Comparison of ENCODE assay signal across 17 cellular contexts in the genomic region with DNA sequence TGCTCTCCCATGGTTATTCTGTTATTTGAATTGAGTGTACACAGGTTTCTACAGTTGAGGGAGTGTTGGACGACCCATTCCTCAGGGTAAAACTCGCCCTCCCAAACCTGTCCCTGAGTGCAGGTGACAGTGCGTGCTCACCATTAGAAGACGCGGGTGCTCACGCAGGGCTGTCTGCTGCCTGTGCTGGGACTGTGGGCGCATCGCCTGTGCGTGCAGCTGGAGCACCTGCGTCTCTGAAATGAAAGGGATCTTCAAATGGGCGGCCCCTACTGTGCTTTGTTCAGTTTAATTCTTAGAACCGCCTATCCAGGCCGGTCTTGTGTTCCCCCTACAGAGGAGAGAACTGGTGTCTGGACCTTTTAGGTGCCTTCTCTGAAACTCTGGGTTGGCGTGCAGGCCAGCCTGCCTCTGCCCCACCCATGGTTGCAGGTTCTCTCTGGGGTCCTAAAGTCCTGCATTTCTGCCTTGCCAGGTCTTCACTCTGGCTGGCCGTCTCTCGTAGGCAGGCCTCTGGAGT.
DNase-seq lines count a peak whose midpoint lies in the region; ATAC-seq and TF ChIP-seq lines count a peak whose summit lies in the region.
"Had no signal": no experiment of that assay in that cellular context is flagged by ENCODE, and none has a peak within 500 bp of the region (broad histone marks: within the 10 kb centered on the region; RNA-seq: fewer than 3 reads in every experiment).

No MANE protein-coding gene starts in this region.

- no peak for ATAC-seq in naive thymus-derived CD8-positive, alpha-beta T cell
- no peak for ATAC-seq in GM21576 (IDR thresholded peaks at IDR 0.05; ENCODE audit: unreplicated experiment)
- ATAC-seq: mucosa of descending colon had no signal

- H3K36me3 Mint-ChIP-seq in T-helper 2 cell treated with Interferon-gamma antibody and Interleukin-4, amounts not matched to agents 5 μg/mL and 100 μg/mL, for 36 hours (ENCODE audit: low read depth): peaks cover 2% of the 10 kb centered on the region
- no peaks in the 10 kb centered on the region for H3K36me3 Mint-ChIP-seq in CD4-positive, alpha-beta memory T cell
- H3K36me3 Mint-ChIP-seq in activated CD4-positive, alpha-beta memory T cell treated with anti-CD3 and anti-CD28 coated beads, Interleukin-2, amount 10 ng/mL, durations not matched to agents 7 days and 5 days (ENCODE audit: low read depth): peaks cover 5% of the 10 kb centered on the region
- H3K36me3 Mint-ChIP-seq in naive thymus-derived CD8-positive, alpha-beta T cell: no peaks in the 10 kb centered on the region

- POLR2A ChIA-PET in CD4-positive, alpha-beta memory T cell (lab: Charles Lee; ENCODE audit: partially characterized antibody): no interaction called here
- POLR2A ChIA-PET in activated CD4-positive, alpha-beta memory T cell treated with anti-CD3 and anti-CD28 coated beads, Interleukin-2, amount 10 ng/mL, durations not matched to agents 7 days and 5 days (lab: Charles Lee): interaction anchor here (1.0 kb wide), 1 partner anchor 148 kb away, joined by 4 read pairs; no protein-coding TSS in a partner anchor
- POLR2A ChIA-PET in naive thymus-derived CD8-positive, alpha-beta T cell (lab: Charles Lee): no interaction called here

- H3K4me1 Mint-ChIP-seq in T-helper 2 cell treated with Interferon-gamma antibody and Interleukin-4, amounts not matched to agents 5 μg/mL and 100 μg/mL, for 36 hours (ENCODE audit: low read depth): peaks cover 30% of the 10 kb centered on the region
- H3K4me1 Mint-ChIP-seq in CD4-positive, alpha-beta memory T cell: peaks cover 14 to 26% (median 16%) of the 10 kb centered on the region in 4 donors
- H3K4me1 Mint-ChIP-seq in activated CD4-positive, alpha-beta memory T cell treated with anti-CD3 and anti-CD28 coated beads, Interleukin-2, amount 10 ng/mL, durations not matched to agents 7 days and 5 days: peaks cover 31% of the 10 kb centered on the region
- peaks cover 17 to 35% (median 33%) of the 10 kb centered on the region in 4 donors for H3K4me1 Mint-ChIP-seq in naive thymus-derived CD8-positive, alpha-beta T cell

- H3K4me3 ChIP-seq in CD4-positive, alpha-beta memory T cell (ENCODE audit: low read length in 2 of 2): no peak overlapping the region
- no peak overlapping the region for H3K4me3 ChIP-seq in MM.1S (ENCODE audit: low read length)
- H3K4me3 ChIP-seq: hepatocyte, mucosa of descending colon had no signal

- H3K9ac ChIP-seq in MM.1S (ENCODE audit: low read length): no peak overlapping the region

- no peak overlapping the region for H3K27ac ChIP-seq in CD4-positive, alpha-beta memory T cell (ENCODE audit: low read depth, low read length)
- no peak overlapping the region for H3K27ac ChIP-seq in MM.1S (ENCODE audit: low read length)
- H3K27ac ChIP-seq: hepatocyte, neutrophil had no signal

- DNase-seq in T-helper 2 cell treated with Interferon-gamma antibody and Interleukin-4, amounts not matched to agents 5 μg/mL and 100 μg/mL, for 36 hours (ENCODE audit: low spot score): no peak
- DNase-seq in T-helper 2 cell (no peak), GM10266 (ENCODE audit: extremely low spot score) (no peak), MM.1S (no peak)
- no peak for DNase-seq in CD4-positive, alpha-beta memory T cell
- DNase-seq in activated CD4-positive, alpha-beta memory T cell treated with anti-CD3 and anti-CD28 coated beads, Interleukin-2, amount 10 ng/mL, durations not matched to agents 7 days and 5 days: no peak
- DNase-seq in naive thymus-derived CD8-positive, alpha-beta T cell: peak in 1 of 10 donors; percentile 8
- DNase-seq: activated gamma-delta T cell treated with Interleukin-2 at 50 U/mL for 16 hours, Calu3, foreskin melanocyte, mucosa of descending colon, NCI-H1417, NCI-H2107 had no signal

- no peaks in the 10 kb centered on the region for H3K27me3 ChIP-seq in CD4-positive, alpha-beta memory T cell (ENCODE audit: insufficient read depth, low read length)
- H3K27me3 ChIP-seq in MM.1S (replicated peaks; ENCODE audit: insufficient read depth, low read length): no peaks in the 10 kb centered on the region
- H3K27me3 ChIP-seq: BE2C, hepatocyte, neutrophil had no signal

- H4K20me1 ChIP-seq in MM.1S (ENCODE audit: insufficient read depth, low read length): no peaks in the 10 kb centered on the region

- H3F3A ChIP-seq in MM.1S (ENCODE audit: insufficient read depth, low read length): no peaks in the 10 kb centered on the region

- no peaks in the 10 kb centered on the region for H3K27me3 Mint-ChIP-seq in T-helper 2 cell treated with Interferon-gamma antibody and Interleukin-4, amounts not matched to agents 5 μg/mL and 100 μg/mL, for 36 hours (ENCODE audit: low read depth)
- H3K27me3 Mint-ChIP-seq in CD4-positive, alpha-beta memory T cell: peaks cover 0 to 4% of the 10 kb centered on the region in 2 donors
- H3K27me3 Mint-ChIP-seq in activated CD4-positive, alpha-beta memory T cell treated with anti-CD3 and anti-CD28 coated beads, Interleukin-2, amount 10 ng/mL, durations not matched to agents 7 days and 5 days: no peaks in the 10 kb centered on the region
- no peaks in the 10 kb centered on the region for H3K27me3 Mint-ChIP-seq in naive thymus-derived CD8-positive, alpha-beta T cell

- peak overlapping the region; percentile 54 for H3K4me3 Mint-ChIP-seq in T-helper 2 cell treated with Interferon-gamma antibody and Interleukin-4, amounts not matched to agents 5 μg/mL and 100 μg/mL, for 36 hours
- no peak overlapping the region for H3K4me3 Mint-ChIP-seq in CD4-positive, alpha-beta memory T cell
- no peak overlapping the region for H3K4me3 Mint-ChIP-seq in activated CD4-positive, alpha-beta memory T cell treated with anti-CD3 and anti-CD28 coated beads, Interleukin-2, amount 10 ng/mL, durations not matched to agents 7 days and 5 days
- peak overlapping the region in 2 of 10 donors; percentile 9 to 58 for H3K4me3 Mint-ChIP-seq in naive thymus-derived CD8-positive, alpha-beta T cell

- H3K4me1 ChIP-seq in CD4-positive, alpha-beta memory T cell (ENCODE audit: insufficient read depth, low read length): peaks cover 21% of the 10 kb centered on the region
- no peaks in the 10 kb centered on the region for H3K4me1 ChIP-seq in MM.1S (ENCODE audit: low read length)

- intact Hi-C loops in CD4-positive, alpha-beta memory T cell (cut with micrococcal nuclease): no loop called here

- no peak overlapping the region for H2AFZ ChIP-seq in MM.1S (ENCODE audit: low read length)
- H2AFZ ChIP-seq: hepatocyte had no signal

- H3K9me3 Mint-ChIP-seq in T-helper 2 cell treated with Interferon-gamma antibody and Interleukin-4, amounts not matched to agents 5 μg/mL and 100 μg/mL, for 36 hours: peaks cover 11% of the 10 kb centered on the region
- H3K9me3 Mint-ChIP-seq in CD4-positive, alpha-beta memory T cell: peaks cover 0 to 6% (median 1%) of the 10 kb centered on the region in 8 donors
- H3K9me3 Mint-ChIP-seq in activated CD4-positive, alpha-beta memory T cell treated with anti-CD3 and anti-CD28 coated beads, Interleukin-2, amount 10 ng/mL, durations not matched to agents 7 days and 5 days: no peaks in the 10 kb centered on the region
- H3K9me3 Mint-ChIP-seq in naive thymus-derived CD8-positive, alpha-beta T cell: peaks cover 0 to 3% (median 0%) of the 10 kb centered on the region in 9 donors

- TF ChIP-seq CTCF in GM10266 (IDR thresholded peaks at IDR 0.05; ENCODE audit: control insufficient read depth, insufficient read depth, low read depth, missing control alignments): no peak
- no peak for TF ChIP-seq CTCF in MM.1S (IDR thresholded peaks at IDR 0.05; ENCODE audit: low read length)

- H3K27ac Mint-ChIP-seq in T-helper 2 cell treated with Interferon-gamma antibody and Interleukin-4, amounts not matched to agents 5 μg/mL and 100 μg/mL, for 36 hours: peak overlapping the region; percentile 59
- peak overlapping the region in 4 of 7 donors; percentile 57 to 85 (median 75) for H3K27ac Mint-ChIP-seq in CD4-positive, alpha-beta memory T cell
- H3K27ac Mint-ChIP-seq in activated CD4-positive, alpha-beta memory T cell treated with anti-CD3 and anti-CD28 coated beads, Interleukin-2, amount 10 ng/mL, durations not matched to agents 7 days and 5 days: peak overlapping the region; percentile 17
- H3K27ac Mint-ChIP-seq in naive thymus-derived CD8-positive, alpha-beta T cell: peak overlapping the region in 8 of 10 donors; percentile 3 to 94 (median 62)

- CTCF ChIA-PET in CD4-positive, alpha-beta memory T cell (lab: Charles Lee; ENCODE audit: partially characterized antibody): interaction anchor here (0.8 to 1.0 kb wide), 2 partner anchors 17 to 42 kb away, joined by 3 to 4 read pairs; no protein-coding TSS in a partner anchor
- CTCF ChIA-PET in activated CD4-positive, alpha-beta memory T cell treated with anti-CD3 and anti-CD28 coated beads, Interleukin-2, amount 10 ng/mL, durations not matched to agents 7 days and 5 days (lab: Charles Lee): no interaction called here

- no peaks in the 10 kb centered on the region for H3K9me3 ChIP-seq in CD4-positive, alpha-beta memory T cell (ENCODE audit: control insufficient read depth in 1 of 2, low read length in 2 of 2)
- H3K9me3 ChIP-seq in MM.1S (replicated peaks; ENCODE audit: insufficient read depth, low read length): no peaks in the 10 kb centered on the region
- H3K9me3 ChIP-seq: BE2C, neutrophil had no signal

- no peaks in the 10 kb centered on the region for H3K9me2 ChIP-seq in MM.1S (replicated peaks; ENCODE audit: insufficient read depth, low read length)

- no peaks in the 10 kb centered on the region for H3K36me3 ChIP-seq in CD4-positive, alpha-beta memory T cell (ENCODE audit: insufficient read depth, low read length)
- no peaks in the 10 kb centered on the region for H3K36me3 ChIP-seq in MM.1S (replicated peaks; ENCODE audit: insufficient read depth, low read length)

- H3K4me2 ChIP-seq in MM.1S (ENCODE audit: low read depth, low read length): no peak overlapping the region
- H3K4me2 ChIP-seq: hepatocyte had no signal

- no peaks in the 10 kb centered on the region for H3K79me2 ChIP-seq in MM.1S (ENCODE audit: low read length)
- H3K79me2 ChIP-seq: hepatocyte had no signal

Comparison
In these comparisons a context has a peak if more than half of its experiments do, and no peak if none do; other contexts are left out.
1. H3K27ac Mint-ChIP-seq: peak in every context shown above with its lines; median percentile 75 in CD4-positive, alpha-beta memory T cell; 62 in naive thymus-derived CD8-positive, alpha-beta T cell; 59 in T-helper 2 cell treated with Interferon-gamma antibody and Interleukin-4, amounts not matched to agents 5 μg/mL and 100 μg/mL, for 36 hours; 17 in activated CD4-positive, alpha-beta memory T cell treated with anti-CD3 and anti-CD28 coated beads, Interleukin-2, amount 10 ng/mL, durations not matched to agents 7 days and 5 days.